In the genomic region with DNA sequence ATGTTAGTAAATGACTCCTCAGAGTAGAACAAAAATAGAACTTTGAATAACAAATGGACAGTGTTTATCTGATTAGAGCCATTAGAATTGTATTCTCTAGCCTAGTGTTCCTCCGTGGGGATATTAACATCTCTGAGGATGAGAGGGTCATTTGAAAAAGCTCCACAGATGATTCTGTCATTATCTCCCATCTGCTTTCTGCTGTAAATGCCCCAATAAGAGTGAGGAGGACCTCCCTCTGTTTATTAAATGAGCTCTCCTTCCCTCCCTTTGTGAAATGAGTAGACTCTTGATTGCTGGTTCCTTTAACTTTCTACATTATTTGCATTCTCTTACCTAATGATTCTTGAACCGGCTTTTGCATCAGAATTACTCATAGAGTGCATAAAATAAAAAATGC, we compare ENCODE assay signal across 22 cellular contexts. TPM values are rescaled to one million over a fixed set of nuclear protein-coding genes. Genes with fewer than 3 reads are reported as not detected.
"Had no signal": no experiment of that assay in that cellular context is flagged by ENCODE, and none has a peak within 500 bp of the region (broad histone marks: within the 10 kb centered on the region; RNA-seq: fewer than 3 reads in every experiment).

No MANE protein-coding gene starts in this region.

- H3K36me3 ChIP-seq: ascending aorta, esophagus squamous epithelium, left ventricle myocardium inferior, right atrium auricular region, tibial artery had no signal

- H3K4me3 Mint-ChIP-seq: activated T-cell treated with anti-CD3 and anti-CD28 coated beads, Interleukin-2, amount 50 U/mL, for 72 hours had no signal

- H3K9me3 ChIP-seq: ascending aorta, esophagus squamous epithelium, left ventricle myocardium inferior, right atrium auricular region, tibial artery had no signal

- H3K27ac ChIP-seq: ascending aorta, esophagus squamous epithelium, hepatocyte, left ventricle myocardium inferior, right atrium auricular region, tibial artery had no signal

- DNase-seq: activated CD4-positive, alpha-beta T cell treated with anti-CD3 and anti-CD28 coated beads, Interleukin-2, amount 50 U/mL, for 4 hours; activated effector memory CD4-positive, alpha-beta T cell treated with anti-CD3 and anti-CD28 coated beads, Interleukin-2, amount 50 U/mL, for 16 hours; activated naive CD4-positive, alpha-beta T cell treated with anti-CD3 and anti-CD28 coated beads, Interleukin-2, amount 50 U/mL, for 16 hours; activated T-cell treated with anti-CD3 and anti-CD28 coated beads, Interleukin-2, amount 50 U/mL, for 72 hours; dermis blood vessel endothelial cell; effector memory CD4-positive, alpha-beta T cell; esophagus squamous epithelium; left ventricle myocardium inferior; stimulated activated CD4-positive, alpha-beta T cell treated with anti-CD3 and anti-CD28 coated beads, Interleukin-2, amount 100 ng/mL, for 24 hours; stimulated activated naive CD8-positive, alpha-beta T cell treated with anti-CD3 and anti-CD28 coated beads, Interleukin-15, Interleukin-2, amounts not matched to agents 100 U/mL and 50 U/mL, for 24 hours; substantia nigra; tibial artery had no signal

- H3K27me3 ChIP-seq: ascending aorta, esophagus squamous epithelium, hepatocyte, right atrium auricular region, tibial artery had no signal

- H3K4me1 ChIP-seq: ascending aorta, esophagus squamous epithelium, left ventricle myocardium inferior, right atrium auricular region, tibial artery had no signal

- ATAC-seq: activated T-cell treated with anti-CD3 and anti-CD28 coated beads, Interleukin-2, amount 50 U/mL, for 72 hours; stimulated activated naive CD8-positive, alpha-beta T cell treated with anti-CD3 and anti-CD28 coated beads, Interleukin-15, Interleukin-2, amounts not matched to agents 100 U/mL and 50 U/mL, for 24 hours had no signal

- H3K9me3 Mint-ChIP-seq: activated T-cell treated with anti-CD3 and anti-CD28 coated beads, Interleukin-2, amount 50 U/mL, for 72 hours had no signal

- H3K4me3 ChIP-seq: ascending aorta, esophagus squamous epithelium, hepatocyte, left ventricle myocardium inferior, right atrium auricular region, tibial artery had no signal

- H3K27ac Mint-ChIP-seq: activated T-cell treated with anti-CD3 and anti-CD28 coated beads, Interleukin-2, amount 50 U/mL, for 72 hours had no signal

RNA-seq across cellular contexts. Expression of a gene that starts 18.0 kb away (rescaled TPM):
- total RNA-seq: activated CD8-positive, alpha-beta memory T cell treated with anti-CD3 and anti-CD28 coated beads for 36 hours; activated T-cell treated with anti-CD3 and anti-CD28 coated beads, Interleukin-2, amount 50 U/mL, for 72 hours; dermis blood vessel endothelial cell; endothelial cell of umbilical vein; esophagus squamous epithelium; glomerular endothelial cell; left ventricle myocardium inferior; mononuclear cell; omental fat pad; right atrium auricular region; T-helper 1 cell treated with Interleukin-12 subunit alpha and Interleukin-12 subunit beta and Interleukin-4 antibody, amounts not matched to agents 30 ng/mL and 1 ng/mL, for 36 hours; urinary bladder had no signal
